ENCODE assay signal across 8 cellular contexts in genomic region chr1:241485554-241485992, GRCh38. TPM values are rescaled to one million over a fixed set of nuclear protein-coding genes. Genes with fewer than 3 reads are reported as not detected.
DNase-seq lines count a peak whose midpoint lies in the region; ATAC-seq and TF ChIP-seq lines count a peak whose summit lies in the region.

No MANE protein-coding gene starts in this region.

- H3K27me3 Mint-ChIP-seq in immature natural killer cell (ENCODE audit: low read depth in 3 of 3), result peaks cover 0 to 2% (median 0%) of the 10 kb centered on the region in 3 donors

- no peaks in the 10 kb centered on the region for H3K4me1 ChIP-seq in right lobe of liver

- DNase-seq in HL-60 (ENCODE audit: low read depth in 1 of 2, low spot score in 1 of 2) (no peak), SKM-1 treated with dmso at 0.1 percent for 144 hours (lab: John Stamatoyannopoulos, UW; ENCODE audit: unreplicated experiment) (peak; percentile 30), right lobe of liver (no peak), NOMO-1 treated with dmso at 0.1 percent for 144 hours (lab: John Stamatoyannopoulos, UW; ENCODE audit: unreplicated experiment) (no peak), immature natural killer cell (no peak), mucosa of gallbladder (ENCODE audit: low spot score) (no peak)

- H3K4me3 Mint-ChIP-seq in immature natural killer cell, result no peak overlapping the region

- H3K27ac Mint-ChIP-seq in immature natural killer cell, result no peak overlapping the region

- TF ChIP-seq CTCF in GM12875 (IDR thresholded peaks at IDR 0.05; ENCODE audit: borderline replicate concordance, insufficient read depth, low read depth, low read length) (peak; percentile 46; the same call in 1 of the 2 replicates), HL-60 (IDR thresholded peaks at IDR 0.05; ENCODE audit: insufficient read depth, low read length) (peak; percentile 55), right lobe of liver (IDR thresholded peaks at IDR 0.05) (peak; percentile 12 to 29 (median 28))

- no peaks in the 10 kb centered on the region for H3K4me1 Mint-ChIP-seq in immature natural killer cell

- no peaks in the 10 kb centered on the region for H3K9me3 Mint-ChIP-seq in immature natural killer cell

- no peak for TF ChIP-seq POLR2A in right lobe of liver (IDR thresholded peaks at IDR 0.05)

- H3K36me3 ChIP-seq in right lobe of liver, result no peaks in the 10 kb centered on the region

- no peaks in the 10 kb centered on the region for H3K36me3 Mint-ChIP-seq in immature natural killer cell

- ATAC-seq in GM21528 (IDR thresholded peaks at IDR 0.05; ENCODE audit: low FRiP score, unreplicated experiment) (peak; percentile 57), right lobe of liver (peak in 3 of 4 donors; percentile 25 to 47 (median 36))

- H3K27me3 ChIP-seq in HL-60 (ENCODE audit: insufficient read depth, poor library complexity, severe bottlenecking) (no peaks in the 10 kb centered on the region), right lobe of liver (no peaks in the 10 kb centered on the region)

- H3K27ac ChIP-seq in HL-60 (replicated peaks) (no peak overlapping the region), right lobe of liver (no peak overlapping the region)

- intact Hi-C loops in right lobe of liver (cut with DNase I), result no loop called here

- 54% methylated on average over 4 of the region's 4 CpGs for WGBS in right lobe of liver (ENCODE audit: insufficient coverage, low coverage, low lambda C conversion rate, missing lambda C conversion rate)

- H3K4me3 ChIP-seq in GM12875 (ENCODE audit: low read depth, low read length) (no peak overlapping the region), HL-60 (replicated peaks; ENCODE audit: insufficient read depth, low read length) (no peak overlapping the region), right lobe of liver (no peak overlapping the region)

- H3K9me3 ChIP-seq in right lobe of liver, result no peaks in the 10 kb centered on the region

RNA-seq across cellular contexts. Expression of gene FH, which starts 34.0 kb away (rescaled TPM):
- 100 to 1,000 TPM in 5 of 6 experiments, 10 to 100 TPM in 1; 95.0 to 126 (median 114) TPM for total RNA-seq in right lobe of liver
- 10 to 100 TPM; 27.8 to 33.4 (median 28.5) TPM for polyA plus RNA-seq in immature natural killer cell
- 44.0 TPM for total RNA-seq in mucosa of gallbladder

RNA-seq across cellular contexts. Expression of gene KMO, which starts 46.6 kb away (rescaled TPM):
- total RNA-seq in right lobe of liver (10 to 100 TPM; 25.4 to 57.3 (median 28.3) TPM), mucosa of gallbladder (0.83 TPM)
- polyA plus RNA-seq in immature natural killer cell, result not detected

Comparison
In these comparisons a context has a peak if more than half of its experiments do, and no peak if none do; other contexts are left out.
1. RNA of gene KMO, which starts 46.6 kb away (total RNA-seq): 25.4 to 57.3 TPM in right lobe of liver; 0.83 TPM in mucosa of gallbladder (single experiment); every median in the first group is over 10 times any median in the second.
2. Peak in every context shown above with its lines, with median percentiles within 50 percentile points of each other: CTCF ChIP-seq.